In genomic region chr21:26847951-26848350, GRCh38 we compare ENCODE assay signal across 26 cellular contexts. TPM values are rescaled to one million over a fixed set of nuclear protein-coding genes. Genes with fewer than 3 reads are reported as not detected.
"Had no signal": no experiment of that assay in that cellular context is flagged by ENCODE, and none has a peak within 500 bp of the region (broad histone marks: within the 10 kb centered on the region; RNA-seq: fewer than 3 reads in every experiment).

No MANE protein-coding gene starts in this region.

- H3K36me3 Mint-ChIP-seq: activated naive CD8-positive, alpha-beta T cell; natural killer cell had no signal

- H3K9me3 Mint-ChIP-seq: dendritic cell treated with granulocyte-macrophage colony-stimulating factor and Interleukin-4, amounts not matched to agents 40 ng/mL and 50 ng/mL, for 4 days; natural killer cell; stimulated activated naive B cell treated with anti-CD40 and anti-IgM and Interleukin-4, amounts not matched to agents 10 μg/mL and 1 μg/mL and 100 μg/mL, for 72 hours had no signal

- DNase-seq: activated CD4-positive, alpha-beta T cell treated with anti-CD3 and anti-CD28 coated beads for 36 hours; activated CD4-positive, CD25-positive, alpha-beta regulatory T cell; activated CD8-positive, alpha-beta memory T cell treated with anti-CD3 and anti-CD28 coated beads for 24 hours; activated effector memory CD4-positive, alpha-beta T cell treated with Interleukin-2 at 50 U/mL for 16 hours; activated naive CD4-positive, alpha-beta T cell treated with Interleukin-2 at 50 U/mL for 16 hours; anterior cingulate cortex; effector CD4-positive, alpha-beta T cell; esophagus squamous epithelium; foreskin melanocyte; lower lobe of right lung; mesendoderm; natural killer cell; retina; stimulated activated CD4-positive, alpha-beta T cell treated with anti-CD3 and anti-CD28 coated beads, Interleukin-1b, Interleukin-23, amount 100 ng/mL, for 48 hours; stimulated activated CD4-positive, alpha-beta T cell treated with anti-CD3 and anti-CD28 coated beads, Interleukin-4, amount 100 ng/mL, for 4 hours; stimulated activated CD8-positive, alpha-beta memory T cell treated with anti-CD3 and anti-CD28 coated beads, Interleukin-4, amount 100 ng/mL, for 48 hours; stimulated activated naive B cell treated with anti-CD40 and anti-IgM and Interleukin-4, amounts not matched to agents 10 μg/mL and 1 μg/mL and 100 μg/mL, for 72 hours; stomach; T-helper 1 cell had no signal

- H3K4me3 Mint-ChIP-seq: activated CD4-positive, alpha-beta T cell treated with anti-CD3 and anti-CD28 coated beads for 36 hours; dendritic cell treated with granulocyte-macrophage colony-stimulating factor and Interleukin-4, amounts not matched to agents 40 ng/mL and 50 ng/mL, for 4 days had no signal

- H3K27ac ChIP-seq: cardiac muscle cell, lower lobe of right lung had no signal

- H3K36me3 ChIP-seq: cardiac muscle cell, esophagus squamous epithelium, lower lobe of right lung, stomach, suprapubic skin, tibial nerve had no signal

- H3K9me3 ChIP-seq: esophagus squamous epithelium, lower lobe of right lung, stomach, suprapubic skin, tibial nerve had no signal

- H3K27me3 ChIP-seq: cardiac muscle cell, suprapubic skin, tibial nerve had no signal

- H3K27ac Mint-ChIP-seq: activated CD4-positive, alpha-beta T cell treated with anti-CD3 and anti-CD28 coated beads for 36 hours; activated naive CD8-positive, alpha-beta T cell; dendritic cell treated with granulocyte-macrophage colony-stimulating factor and Interleukin-4, amounts not matched to agents 40 ng/mL and 50 ng/mL, for 4 days; progenitor cell of endocrine pancreas; stimulated activated naive B cell treated with anti-CD40 and anti-IgM and Interleukin-4, amounts not matched to agents 10 μg/mL and 1 μg/mL and 100 μg/mL, for 72 hours had no signal

- ATAC-seq: activated CD4-positive, alpha-beta T cell treated with anti-CD3 and anti-CD28 coated beads for 36 hours; lower lobe of right lung; natural killer cell; stimulated activated naive B cell treated with anti-CD40 and anti-IgM and Interleukin-4, amounts not matched to agents 10 μg/mL and 1 μg/mL and 100 μg/mL, for 72 hours had no signal

- H3K4me3 ChIP-seq: cardiac muscle cell, esophagus squamous epithelium, lower lobe of right lung, smooth muscle cell, stomach, suprapubic skin had no signal

RNA-seq across cellular contexts. Expression of gene ADAMTS1, which starts 2.7 kb away (rescaled TPM):
- total RNA-seq: activated CD4-positive, alpha-beta T cell treated with anti-CD3 and anti-CD28 coated beads for 36 hours had no signal
